ENCODE assay signal across 8 cellular contexts in genomic region chr3:186361246-186361611, GRCh38. TPM values are rescaled to one million over a fixed set of nuclear protein-coding genes. Genes with fewer than 3 reads are reported as not detected.
A peak's percentile ranks its signal among the peaks of the same experiment; 100 is the strongest.
DNase-seq lines count a peak whose midpoint lies in the region; ATAC-seq, FAIRE-seq and TF ChIP-seq lines count a peak whose summit lies in the region.

No MANE protein-coding gene starts in this region.

- H3K36me3 ChIP-seq in lung (ENCODE audit: control insufficient read depth in 2 of 2, insufficient read depth in 2 of 2, low read length in 2 of 2) = no peaks in the 10 kb centered on the region
- H3K36me3 ChIP-seq in thoracic aorta = no peaks in the 10 kb centered on the region

- H3K4me1 ChIP-seq in lung (ENCODE audit: control insufficient read depth in 2 of 2, insufficient read depth in 2 of 2, low read length in 2 of 2) = peaks cover 0 to 4% of the 10 kb centered on the region in 2 donors
- H3K4me1 ChIP-seq in thoracic aorta (ENCODE audit: control insufficient read depth in 1 of 2, low read depth in 2 of 2) = peaks cover 19 to 63% of the 10 kb centered on the region in 2 donors

- DNase-seq in NCI-H146 (lab: John Stamatoyannopoulos, UW) = peak; percentile 8
- no peak for DNase-seq in NCI-H146 treated with DMSO at 0.1 percent for 48 hours (lab: John Stamatoyannopoulos, UW; ENCODE audit: unreplicated experiment)
- no peak for DNase-seq in astrocyte of the cerebellum (ENCODE audit: low read depth)
- DNase-seq in lung (ENCODE audit: low spot score) = no peak
- no peak for DNase-seq in thoracic aorta (ENCODE audit: low spot score)
- DNase-seq in D721Med (ENCODE audit: insufficient read length, low spot score) = no peak
- no peak for DNase-seq in activated CD4-positive, CD25-positive, alpha-beta regulatory T cell treated with anti-CD3 and anti-CD28 coated beads, Interleukin-2, amount 50 U/mL, for 72 hours

- no peak for FAIRE-seq in D721Med (lab: Jason Lieb, UNC)

- no peaks in the 10 kb centered on the region for H3K9me3 ChIP-seq in lung (ENCODE audit: control insufficient read depth in 2 of 2, insufficient read depth in 1 of 2, low read length in 1 of 2)
- H3K9me3 ChIP-seq in thoracic aorta = no peaks in the 10 kb centered on the region

- peak overlapping the region; percentile 42 for H3K4me3 ChIP-seq in astrocyte of the cerebellum (ENCODE audit: low read depth, low read length)
- H3K4me3 ChIP-seq in lung = peak overlapping the region; percentile 41
- H3K4me3 ChIP-seq in thoracic aorta = peak overlapping the region; percentile 86

- in situ Hi-C loops in astrocyte of the cerebellum (cut with HindIII; ENCODE audit: low sequenced_read_pairs) = no loop called here

- ATAC-seq in lung (ENCODE audit: insufficient read depth, low FRiP score) = no peak
- no peak for ATAC-seq in thoracic aorta (ENCODE audit: insufficient number of reproducible peaks, low FRiP score, low read depth)
- no peak for ATAC-seq in HG03045 (IDR thresholded peaks at IDR 0.05; ENCODE audit: unreplicated experiment)

- peak overlapping the region in 1 of 2 donors; percentile 9 for H3K27ac ChIP-seq in lung (ENCODE audit: low read depth in 1 of 2, low read length in 1 of 2)
- peak overlapping the region in 1 of 2 donors; percentile 39 for H3K27ac ChIP-seq in thoracic aorta

- WGBS in lung, 2 donors = 3 to 4% methylated on average over 19 of the region's 19 CpGs

- no peak for TF ChIP-seq CTCF in astrocyte of the cerebellum (IDR thresholded peaks at IDR 0.05; ENCODE audit: low read depth, low read length, missing control alignments)
- no peak for TF ChIP-seq CTCF in lung (IDR thresholded peaks at IDR 0.05; ENCODE audit: control extremely low read depth, extremely low read depth)
- TF ChIP-seq CTCF in thoracic aorta (IDR thresholded peaks at IDR 0.05) = no peak
- TF ChIP-seq CTCF in D721Med (IDR thresholded peaks at IDR 0.05; ENCODE audit: insufficient read depth, missing control alignments) = no peak

- no peaks in the 10 kb centered on the region for H3K27me3 ChIP-seq in lung (ENCODE audit: control insufficient read depth, insufficient read depth)
- H3K27me3 ChIP-seq in thoracic aorta (replicated peaks; ENCODE audit: insufficient read depth) = no peaks in the 10 kb centered on the region

RNA-seq across cellular contexts. Expression of gene DGKG, which starts 0.8 kb away (rescaled TPM):
- total RNA-seq in lung (10 to 100 TPM; 10.6 to 13.7 TPM), thoracic aorta (10 to 100 TPM; 12.5 to 16.7 TPM)
- polyA plus RNA-seq in lung = 1 to 10 TPM; 2.1 to 5.4 TPM
